ENCODE assay signal across 8 cellular contexts in the genomic region with DNA sequence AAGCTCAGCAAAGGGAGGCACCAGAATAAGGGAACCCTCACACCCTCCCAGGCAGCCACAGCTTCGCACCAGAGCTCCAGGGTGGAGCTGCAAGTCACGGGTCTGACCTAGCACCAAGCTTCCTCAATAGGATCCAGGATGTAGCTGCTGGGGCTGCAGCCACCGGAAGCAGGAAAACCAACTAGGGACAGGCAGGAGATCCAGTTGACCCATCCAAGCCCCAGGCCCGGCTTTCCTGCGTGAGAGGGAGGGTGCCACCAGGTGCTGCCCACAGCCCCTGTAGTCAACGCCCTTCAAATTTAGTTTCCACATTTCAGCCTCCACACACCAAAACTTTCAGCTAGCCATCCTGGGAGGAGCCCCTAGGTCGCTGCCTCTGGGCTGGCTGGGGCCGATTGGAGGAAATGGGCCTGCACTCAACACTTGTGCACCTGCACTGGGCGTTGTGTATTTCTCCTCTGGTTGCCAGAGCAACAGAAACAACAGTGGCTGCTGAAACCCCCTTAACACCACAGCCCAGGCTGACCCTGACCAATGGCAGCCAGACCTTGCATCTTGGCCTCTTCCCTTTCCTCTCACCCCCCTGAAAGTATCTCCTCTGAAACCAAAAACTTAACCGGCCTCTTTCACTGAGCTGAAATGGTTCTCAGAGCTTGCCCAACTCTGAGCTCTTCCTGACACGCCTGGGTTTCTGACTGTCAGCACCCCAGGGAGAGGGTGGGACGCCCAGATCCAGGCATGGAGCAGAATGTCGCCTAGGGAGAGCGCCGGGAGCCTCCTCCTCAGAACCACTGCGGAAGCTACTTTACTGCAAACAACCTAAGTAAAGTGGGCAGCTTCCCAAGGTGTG.
A peak's percentile ranks its signal among the peaks of the same experiment; 100 is the strongest.
DNase-seq lines count a peak whose midpoint lies in the region; ATAC-seq lines count a peak whose summit lies in the region.

No MANE protein-coding gene starts in this region.

- H3K27ac ChIP-seq in CD4-positive, alpha-beta memory T cell (ENCODE audit: low read depth, low read length) = peak overlapping the region; percentile 72
- H3K27ac ChIP-seq in right cardiac atrium (ENCODE audit: low read length) = peak overlapping the region; percentile 25
- peak overlapping the region; percentile 48 for H3K27ac ChIP-seq in subcutaneous abdominal adipose tissue (ENCODE audit: low read depth, low read length)

- CTCF ChIA-PET in CD4-positive, alpha-beta memory T cell (lab: Charles Lee; ENCODE audit: partially characterized antibody) = interaction anchor here (0.9 to 2.2 kb wide), 8 partner anchors 14 to 131 kb away, joined by 3 to 8 read pairs (median 3); no protein-coding TSS in a partner anchor
- CTCF ChIA-PET in activated CD4-positive, alpha-beta memory T cell treated with anti-CD3 and anti-CD28 coated beads, Interleukin-2, amount 10 ng/mL, durations not matched to agents 7 days and 5 days (lab: Charles Lee) = interaction anchor here (0.7 to 1.3 kb wide), 3 partner anchors 9 to 249 kb away, joined by 3 read pairs; no protein-coding TSS in a partner anchor

- H3K36me3 Mint-ChIP-seq in CD4-positive, alpha-beta memory T cell = no peaks in the 10 kb centered on the region
- peaks cover 5% of the 10 kb centered on the region for H3K36me3 Mint-ChIP-seq in activated CD4-positive, alpha-beta memory T cell treated with anti-CD3 and anti-CD28 coated beads, Interleukin-2, amount 10 ng/mL, durations not matched to agents 7 days and 5 days (ENCODE audit: low read depth)

- H3K27me3 Mint-ChIP-seq in CD4-positive, alpha-beta memory T cell = no peaks in the 10 kb centered on the region
- H3K27me3 Mint-ChIP-seq in activated CD4-positive, alpha-beta memory T cell treated with anti-CD3 and anti-CD28 coated beads, Interleukin-2, amount 10 ng/mL, durations not matched to agents 7 days and 5 days = peaks cover 3% of the 10 kb centered on the region

- intact Hi-C loops in CD4-positive, alpha-beta memory T cell (cut with micrococcal nuclease) = loop anchor here (2.0 to 10.0 kb wide), 4 partner anchors 103 to 314 kb away; partner anchors contain the start of gene MAP3K1
- intact Hi-C loops in right cardiac atrium (cut with DNase I) = loop anchor here in 1 of 4 donors (10.0 kb wide), 1 partner anchor 226 kb away; the partner anchor contains the start of gene MAP3K1

- peaks cover 52 to 73% (median 61%) of the 10 kb centered on the region in 4 donors for H3K4me1 Mint-ChIP-seq in CD4-positive, alpha-beta memory T cell
- peaks cover 42% of the 10 kb centered on the region for H3K4me1 Mint-ChIP-seq in activated CD4-positive, alpha-beta memory T cell treated with anti-CD3 and anti-CD28 coated beads, Interleukin-2, amount 10 ng/mL, durations not matched to agents 7 days and 5 days

- peak; percentile 73 to 88 (median 82) for DNase-seq in CD4-positive, alpha-beta memory T cell
- DNase-seq in activated CD4-positive, alpha-beta memory T cell treated with anti-CD3 and anti-CD28 coated beads, Interleukin-2, amount 10 ng/mL, durations not matched to agents 7 days and 5 days = peak; percentile 64
- DNase-seq in right cardiac atrium = peak; percentile 71 to 75 (median 72)
- no peak for DNase-seq in H7
- DNase-seq in mucosa of gallbladder (ENCODE audit: low spot score) = no peak

- peaks cover 52% of the 10 kb centered on the region for H3K4me1 ChIP-seq in CD4-positive, alpha-beta memory T cell (ENCODE audit: insufficient read depth, low read length)
- peaks cover 11% of the 10 kb centered on the region for H3K4me1 ChIP-seq in right cardiac atrium (ENCODE audit: control insufficient read depth, insufficient read depth, low read length)
- H3K4me1 ChIP-seq in subcutaneous abdominal adipose tissue (ENCODE audit: control insufficient read depth in 5 of 5, insufficient read depth in 5 of 5, low read length in 5 of 5) = peaks cover 9 to 43% (median 34%) of the 10 kb centered on the region in 5 donors

- H3K4me3 ChIP-seq in CD4-positive, alpha-beta memory T cell (ENCODE audit: low read length in 2 of 2) = no peak overlapping the region
- H3K4me3 ChIP-seq in right cardiac atrium (ENCODE audit: low read length) (no peak overlapping the region), subcutaneous abdominal adipose tissue (ENCODE audit: low read depth in 1 of 5, low read length in 5 of 5) (peak overlapping the region in 1 of 5 donors; percentile 3), H7 (ENCODE audit: insufficient read depth, low read depth, low read length) (no peak overlapping the region)

- H3K36me3 ChIP-seq in CD4-positive, alpha-beta memory T cell (ENCODE audit: insufficient read depth, low read length) = no peaks in the 10 kb centered on the region
- H3K36me3 ChIP-seq in subcutaneous abdominal adipose tissue (ENCODE audit: control insufficient read depth in 5 of 5, insufficient read depth in 5 of 5, low read length in 5 of 5) (no peaks in the 10 kb centered on the region), H7 (replicated peaks; ENCODE audit: control insufficient read depth, insufficient read depth, low read length) (no peaks in the 10 kb centered on the region)

- POLR2A ChIA-PET in CD4-positive, alpha-beta memory T cell (lab: Charles Lee; ENCODE audit: partially characterized antibody) = interaction anchor here (0.8 to 4.9 kb wide), 26 partner anchors 9 to 585 kb away, joined by 3 to 40 read pairs (median 4); partner anchors contain the start of genes GPBP1 and MAP3K1
- POLR2A ChIA-PET in activated CD4-positive, alpha-beta memory T cell treated with anti-CD3 and anti-CD28 coated beads, Interleukin-2, amount 10 ng/mL, durations not matched to agents 7 days and 5 days (lab: Charles Lee) = interaction anchor here (0.8 to 1.7 kb wide), 7 partner anchors 9 to 288 kb away, joined by 3 to 9 read pairs (median 3); partner anchors contain the start of gene MAP3K1

- H3K4me3 Mint-ChIP-seq in CD4-positive, alpha-beta memory T cell = peak overlapping the region; percentile 49 to 81 (median 68)
- no peak overlapping the region for H3K4me3 Mint-ChIP-seq in activated CD4-positive, alpha-beta memory T cell treated with anti-CD3 and anti-CD28 coated beads, Interleukin-2, amount 10 ng/mL, durations not matched to agents 7 days and 5 days

- no peaks in the 10 kb centered on the region for H3K9me3 Mint-ChIP-seq in CD4-positive, alpha-beta memory T cell
- peaks cover 3% of the 10 kb centered on the region for H3K9me3 Mint-ChIP-seq in activated CD4-positive, alpha-beta memory T cell treated with anti-CD3 and anti-CD28 coated beads, Interleukin-2, amount 10 ng/mL, durations not matched to agents 7 days and 5 days

- H3K27me3 ChIP-seq in CD4-positive, alpha-beta memory T cell (ENCODE audit: insufficient read depth, low read length) = no peaks in the 10 kb centered on the region
- H3K27me3 ChIP-seq in right cardiac atrium (ENCODE audit: control insufficient read depth, insufficient read depth) = no peaks in the 10 kb centered on the region
- H3K27me3 ChIP-seq in subcutaneous abdominal adipose tissue (ENCODE audit: control insufficient read depth in 5 of 5, insufficient read depth in 4 of 5, low read length in 5 of 5) = peaks cover 0 to 5% (median 0%) of the 10 kb centered on the region in 5 donors
- H3K27me3 ChIP-seq in H7 (ENCODE audit: control insufficient read depth, insufficient read depth, low read length) = no peaks in the 10 kb centered on the region

- H3K9me3 ChIP-seq in CD4-positive, alpha-beta memory T cell (ENCODE audit: control insufficient read depth in 1 of 2, low read length in 2 of 2) = no peaks in the 10 kb centered on the region
- no peaks in the 10 kb centered on the region for H3K9me3 ChIP-seq in right cardiac atrium (ENCODE audit: control insufficient read depth, low read length)
- H3K9me3 ChIP-seq in subcutaneous abdominal adipose tissue (ENCODE audit: control insufficient read depth in 5 of 5, low read length in 5 of 5) = peaks cover 0 to 5% (median 0%) of the 10 kb centered on the region in 5 donors

- peak overlapping the region; percentile 91 to 98 (median 95) for H3K27ac Mint-ChIP-seq in CD4-positive, alpha-beta memory T cell
- peak overlapping the region; percentile 71 for H3K27ac Mint-ChIP-seq in activated CD4-positive, alpha-beta memory T cell treated with anti-CD3 and anti-CD28 coated beads, Interleukin-2, amount 10 ng/mL, durations not matched to agents 7 days and 5 days

- 46% methylated on average over 16 of the region's 16 CpGs for WGBS in right cardiac atrium

- ATAC-seq in GM19372 (IDR thresholded peaks at IDR 0.05; ENCODE audit: low read depth, unreplicated experiment) = peak; percentile 99
- peak; percentile 99 for ATAC-seq in HG03354 (IDR thresholded peaks at IDR 0.05; ENCODE audit: poor library complexity, severe bottlenecking, unreplicated experiment)
- ATAC-seq in right cardiac atrium = peak; percentile 49 to 65

- no peak overlapping the region for H3K9ac ChIP-seq in subcutaneous abdominal adipose tissue (ENCODE audit: low read length in 5 of 5)

Comparison
In these comparisons a context has a peak if more than half of its experiments do, and no peak if none do; other contexts are left out.
1. DNase-seq: peak in CD4-positive, alpha-beta memory T cell (5 of 5), activated CD4-positive, alpha-beta memory T cell treated with anti-CD3 and anti-CD28 coated beads, Interleukin-2, amount 10 ng/mL, durations not matched to agents 7 days and 5 days (single experiment) and right cardiac atrium (3 of 3); none in H7 (single experiment) and mucosa of gallbladder (single experiment).
2. Peak in every context shown above with its lines, with median percentiles within 50 percentile points of each other: H3K27ac ChIP-seq and ATAC-seq.